1 cellular context compared by ENCODE assay signal in genomic region chr2:241234066-241234790, GRCh38.
TF ChIP-seq lines count a peak whose summit lies in the region.

No MANE protein-coding gene starts in this region.

TF ChIP-seq in HepG2, 621 proteins besides CTCF, POLR2A, EP300 and RAD21 (continued from another document):
- TF ChIP-seq RERE (CRISPR knock-in tag; IDR thresholded peaks at IDR 0.05; ENCODE audit: low read depth) (no peak), ZNF382 (CRISPR knock-in tag; IDR thresholded peaks at IDR 0.05; ENCODE audit: borderline replicate concordance) (no peak), AGO2 (optimal IDR thresholded peaks at IDR 0.05; ENCODE audit: low read depth, low read length) (peak; percentile 38)
